ENCODE assay signal across 8 cellular contexts in genomic region chr1:27026621-27027574, GRCh38. TPM values are rescaled to one million over a fixed set of nuclear protein-coding genes. Genes with fewer than 3 reads are reported as not detected.
A peak's percentile ranks its signal among the peaks of the same experiment; 100 is the strongest.
DNase-seq lines count a peak whose midpoint lies in the region; ATAC-seq and TF ChIP-seq lines count a peak whose summit lies in the region.

No MANE protein-coding gene starts in this region.

- in situ Hi-C loops in brain microvascular endothelial cell (cut with HindIII; ENCODE audit: low pct_ligation_motif_present, low sequenced_read_pairs): no loop called here

- no peaks in the 10 kb centered on the region for H3K27me3 ChIP-seq in brain microvascular endothelial cell (replicated peaks)

- H3K4me1 ChIP-seq in mesodermal cell (ENCODE audit: control insufficient read depth, insufficient read depth, low read length, poor library complexity, severe bottlenecking): peaks cover 13% of the 10 kb centered on the region

- 38 to 44% methylated on average over 16 to 18 of the region's 19 CpGs for WGBS in mesodermal cell (ENCODE audit: insufficient coverage in 2 of 2), 2 experiments

- no peaks in the 10 kb centered on the region for H3K36me3 ChIP-seq in brain microvascular endothelial cell (replicated peaks)
- no peaks in the 10 kb centered on the region for H3K36me3 ChIP-seq in mesodermal cell (ENCODE audit: control insufficient read depth, insufficient read depth, low read length)

- ATAC-seq in GM18498 (IDR thresholded peaks at IDR 0.05; ENCODE audit: unreplicated experiment) (no peak), HG03521 (IDR thresholded peaks at IDR 0.05; ENCODE audit: unreplicated experiment) (no peak)

- no peak overlapping the region for H3K4me3 ChIP-seq in AG10803 (ENCODE audit: low read length)
- H3K4me3 ChIP-seq in brain microvascular endothelial cell (ENCODE audit: low read depth, low read length): no peak overlapping the region
- no peak overlapping the region for H3K4me3 ChIP-seq in mesodermal cell (ENCODE audit: extremely low read depth, insufficient read depth, low read length, poor library complexity, severe bottlenecking)

- H3K27ac ChIP-seq in brain microvascular endothelial cell (no peak overlapping the region), mesodermal cell (ENCODE audit: low read depth, low read length, severe bottlenecking) (peak overlapping the region; percentile 30)

- DNase-seq in AG10803 (ENCODE audit: low read depth) (peak; percentile 82), NCI-H187 treated with DMSO at 0.1 percent for 48 hours (lab: John Stamatoyannopoulos, UW) (peak; percentile 88), brain microvascular endothelial cell (peak; percentile 58), 8988T (no peak)
- DNase-seq in activated CD8-positive, alpha-beta memory T cell treated with anti-CD3 and anti-CD28 coated beads for 24 hours: no peak

- TF ChIP-seq CTCF in AG10803 (conservative IDR thresholded peaks at IDR 0.05; ENCODE audit: low read length): no peak
- TF ChIP-seq CTCF in brain microvascular endothelial cell (IDR thresholded peaks at IDR 0.05; ENCODE audit: low read depth, low read length, missing control alignments): no peak

- no peaks in the 10 kb centered on the region for H3K9me3 ChIP-seq in mesodermal cell (ENCODE audit: control insufficient read depth, low read length)

RNA-seq across cellular contexts. Expression of gene TENT5B, which starts 14.2 kb away (rescaled TPM):
- polyA plus RNA-seq in mesodermal cell (2013, experiment 1 of 2): 8.0 TPM
- polyA plus RNA-seq in mesodermal cell (2013, experiment 2 of 2): 7.1 TPM

RNA-seq across cellular contexts. Expression of gene TRNP1, which starts 33.4 kb away (rescaled TPM):
- 11.3 TPM for polyA plus RNA-seq in mesodermal cell (2013, experiment 1 of 2)
- polyA plus RNA-seq in mesodermal cell (2013, experiment 2 of 2): 9.1 TPM

Comparison
In these comparisons a context has a peak if more than half of its experiments do, and no peak if none do; other contexts are left out.
1. DNase-seq: peak in AG10803 (single experiment), NCI-H187 treated with DMSO at 0.1 percent for 48 hours (single experiment) and brain microvascular endothelial cell (single experiment); none in activated CD8-positive, alpha-beta memory T cell treated with anti-CD3 and anti-CD28 coated beads for 24 hours (single experiment) and 8988T (single experiment).